ENCODE assay signal across 20 cellular contexts in the genomic region with DNA sequence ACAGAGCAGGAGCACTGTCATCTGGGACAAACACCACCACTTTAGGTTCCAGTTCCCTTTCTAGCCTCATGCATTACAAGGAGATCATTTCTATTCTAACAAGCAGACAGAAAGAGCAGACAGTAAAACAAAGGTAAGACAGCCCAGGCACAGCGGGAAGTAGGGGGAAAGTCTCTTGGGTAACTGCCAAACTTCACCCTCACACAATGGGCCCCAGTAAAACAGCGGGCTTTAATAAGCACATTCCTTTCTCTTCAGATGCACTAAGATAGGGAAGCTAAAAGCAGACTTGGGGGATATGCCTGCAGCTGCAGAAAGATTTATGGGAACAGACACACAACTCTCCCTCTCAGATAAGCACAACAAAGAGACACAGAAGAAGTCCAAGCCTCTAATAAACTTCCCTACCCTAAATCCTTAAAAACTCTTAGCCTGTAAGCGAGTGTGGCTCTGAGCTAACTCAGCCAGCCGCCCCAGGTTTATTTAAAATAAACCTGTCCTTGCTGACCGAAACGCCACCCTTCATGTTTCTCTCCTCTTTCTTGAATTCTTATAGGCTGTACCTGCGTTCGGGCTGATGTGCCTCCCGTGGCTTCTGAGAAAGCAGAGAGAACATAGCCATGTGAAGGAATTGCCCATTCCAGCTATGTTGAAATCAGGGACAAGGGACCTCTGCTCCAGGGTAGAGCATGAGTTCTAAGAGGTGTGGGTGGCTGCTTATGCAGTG.
DNase-seq lines count a peak whose midpoint lies in the region; ATAC-seq and FAIRE-seq lines count a peak whose summit lies in the region.
"Had no signal": no experiment of that assay in that cellular context is flagged by ENCODE, and none has a peak within 500 bp of the region (broad histone marks: within the 10 kb centered on the region; RNA-seq: fewer than 3 reads in every experiment).

No MANE protein-coding gene starts in this region.

- H3K9ac ChIP-seq in SK-N-MC (ENCODE audit: insufficient read length), result no peak overlapping the region

- H3K4me3 ChIP-seq in SK-N-MC, result peak overlapping the region; percentile 51; the same call in 1 of the 2 replicates
- H3K4me3 ChIP-seq: left ventricle myocardium inferior, Peyer's patch had no signal

- FAIRE-seq in urothelium cell line (lab: Jason Lieb, UNC), result no peak
- FAIRE-seq: A204.1, bronchial epithelial cell had no signal

- H3K36me3 ChIP-seq in SK-N-MC (ENCODE audit: insufficient read depth, low read length), result no peaks in the 10 kb centered on the region
- H3K36me3 ChIP-seq: left ventricle myocardium inferior, Peyer's patch had no signal

- DNase-seq in NCI-H2107 treated with DMSO at 0.1 percent for 48 hours (lab: John Stamatoyannopoulos, UW; ENCODE audit: unreplicated experiment), result peak; percentile 4
- no peak for DNase-seq in NCI-H2107 (lab: John Stamatoyannopoulos, UW)
- no peak for DNase-seq in SK-N-MC (ENCODE audit: low read depth, low spot score)
- DNase-seq in left kidney (ENCODE audit: low read depth, low spot score), result peak; percentile 59
- peak; percentile 18 for DNase-seq in urothelium cell line (ENCODE audit: low spot score)
- DNase-seq in stimulated activated CD4-positive, alpha-beta T cell treated with anti-CD3 and anti-CD28 coated beads, Interleukin-2, amount 100 ng/mL, for 24 hours, result no peak
- DNase-seq in hippocampal formation (lab: John Stamatoyannopoulos, UW), result no peak
- DNase-seq: activated CD4-positive, alpha-beta memory T cell treated with anti-CD3 and anti-CD28 coated beads for 36 hours; activated naive CD8-positive, alpha-beta T cell treated with anti-CD3 and anti-CD28 coated beads, Interleukin-2, amount 10 ng/mL, durations not matched to agents 7 days and 5 days; activated T-cell treated with anti-CD3 and anti-CD28 coated beads, Interleukin-2, amount 50 U/mL, for 72 hours; effector CD4-positive, alpha-beta T cell; left ventricle myocardium inferior; NCI-H1930; Peyer's patch; posterior cingulate gyrus; stimulated activated CD4-positive, alpha-beta T cell treated with anti-CD3 and anti-CD28 coated beads, Interleukin-12 subunit alpha, Interleukin-12 subunit beta, amount 100 ng/mL, for 4 hours; stimulated activated naive CD4-positive, alpha-beta T cell treated with Interleukin-2 at 50 U/mL for 16 hours had no signal

- H3K9me3 ChIP-seq in SK-N-MC (ENCODE audit: low read depth, low read length), result no peaks in the 10 kb centered on the region
- H3K9me3 ChIP-seq: left ventricle myocardium inferior, Peyer's patch had no signal

- H3K27ac ChIP-seq in SK-N-MC, result no peak overlapping the region
- H3K27ac ChIP-seq: left ventricle myocardium inferior, Peyer's patch had no signal

- ATAC-seq in HG02588 (IDR thresholded peaks at IDR 0.05; ENCODE audit: unreplicated experiment), result no peak
- ATAC-seq: activated T-cell treated with anti-CD3 and anti-CD28 coated beads, Interleukin-2, amount 50 U/mL, for 72 hours had no signal

Comparison
In these comparisons a context has a peak if more than half of its experiments do, and no peak if none do; other contexts are left out.
1. DNase-seq: peak in NCI-H2107 treated with DMSO at 0.1 percent for 48 hours (single experiment), left kidney (single experiment) and urothelium cell line (single experiment); none in NCI-H2107 (single experiment), SK-N-MC (single experiment), stimulated activated CD4-positive, alpha-beta T cell treated with anti-CD3 and anti-CD28 coated beads, Interleukin-2, amount 100 ng/mL, for 24 hours (0 of 2) and hippocampal formation (0 of 2).